ENCODE assay signal across 17 cellular contexts in genomic region chr10:78550716-78551115, GRCh38.
"Had no signal": no experiment of that assay in that cellular context is flagged by ENCODE, and none has a peak within 500 bp of the region (broad histone marks: within the 10 kb centered on the region; RNA-seq: fewer than 3 reads in every experiment).

No MANE protein-coding gene starts in this region.

- H3K9me3 Mint-ChIP-seq: activated T-helper 17 cell treated with anti-CD3 and anti-CD28 coated beads, Interleukin-2, amount 50 U/mL, for 72 hours; stimulated activated effector memory CD8-positive, alpha-beta T cell treated with anti-CD3 and anti-CD28 coated beads, Interleukin-12 subunit alpha, Interleukin-12 subunit beta, amount 100 ng/mL, for 72 hours had no signal

- ATAC-seq: activated CD4-positive, alpha-beta T cell treated with anti-CD3 and anti-CD28 coated beads for 36 hours; activated CD8-positive, alpha-beta memory T cell treated with anti-CD3 and anti-CD28 coated beads, Interleukin-2, amount 10 ng/mL, durations not matched to agents 7 days and 5 days; activated T-helper 17 cell treated with anti-CD3 and anti-CD28 coated beads, Interleukin-2, amount 50 U/mL, for 72 hours; psoas muscle; stimulated activated effector memory CD8-positive, alpha-beta T cell treated with anti-CD3 and anti-CD28 coated beads, Interleukin-12 subunit alpha, Interleukin-12 subunit beta, amount 100 ng/mL, for 72 hours had no signal

- H3K4me1 Mint-ChIP-seq: activated CD8-positive, alpha-beta memory T cell treated with anti-CD3 and anti-CD28 coated beads, Interleukin-2, amount 10 ng/mL, durations not matched to agents 7 days and 5 days; memory B cell; stimulated activated effector memory CD8-positive, alpha-beta T cell treated with anti-CD3 and anti-CD28 coated beads, Interleukin-12 subunit alpha, Interleukin-12 subunit beta, amount 100 ng/mL, for 72 hours had no signal

- H3K27ac Mint-ChIP-seq: activated CD8-positive, alpha-beta memory T cell treated with anti-CD3 and anti-CD28 coated beads, Interleukin-2, amount 10 ng/mL, durations not matched to agents 7 days and 5 days; activated T-helper 17 cell treated with anti-CD3 and anti-CD28 coated beads, Interleukin-2, amount 50 U/mL, for 72 hours; memory B cell; stimulated activated effector memory CD8-positive, alpha-beta T cell treated with anti-CD3 and anti-CD28 coated beads, Interleukin-12 subunit alpha, Interleukin-12 subunit beta, amount 100 ng/mL, for 72 hours; type B pancreatic cell had no signal

- H3K27me3 ChIP-seq: dorsolateral prefrontal cortex, stomach had no signal

- H3K4me3 ChIP-seq: dorsolateral prefrontal cortex, psoas muscle, stomach had no signal

- H3K4me3 Mint-ChIP-seq: activated CD4-positive, alpha-beta T cell treated with anti-CD3 and anti-CD28 coated beads for 36 hours; activated CD8-positive, alpha-beta memory T cell treated with anti-CD3 and anti-CD28 coated beads, Interleukin-2, amount 10 ng/mL, durations not matched to agents 7 days and 5 days; activated naive CD8-positive, alpha-beta T cell treated with anti-CD3 and anti-CD28 coated beads for 36 hours; activated T-helper 17 cell treated with anti-CD3 and anti-CD28 coated beads, Interleukin-2, amount 50 U/mL, for 72 hours; memory B cell; stimulated activated effector memory CD8-positive, alpha-beta T cell treated with anti-CD3 and anti-CD28 coated beads, Interleukin-12 subunit alpha, Interleukin-12 subunit beta, amount 100 ng/mL, for 72 hours had no signal

- H3K9me3 ChIP-seq: psoas muscle, stomach had no signal

- H3K27ac ChIP-seq: psoas muscle had no signal

- H3K36me3 Mint-ChIP-seq: activated CD8-positive, alpha-beta memory T cell treated with anti-CD3 and anti-CD28 coated beads, Interleukin-2, amount 10 ng/mL, durations not matched to agents 7 days and 5 days; activated naive CD8-positive, alpha-beta T cell treated with anti-CD3 and anti-CD28 coated beads for 36 hours; memory B cell; stimulated activated effector memory CD8-positive, alpha-beta T cell treated with anti-CD3 and anti-CD28 coated beads, Interleukin-12 subunit alpha, Interleukin-12 subunit beta, amount 100 ng/mL, for 72 hours had no signal

- H3K4me1 ChIP-seq: psoas muscle had no signal

- H3K36me3 ChIP-seq: stomach had no signal

- DNase-seq: activated CD4-positive, alpha-beta T cell treated with anti-CD3 and anti-CD28 coated beads for 36 hours; activated CD4-positive, alpha-beta T cell treated with anti-CD3 and anti-CD28 coated beads, Interleukin-2, amount 50 U/mL, for 48 hours; activated CD8-positive, alpha-beta memory T cell treated with anti-CD3 and anti-CD28 coated beads, Interleukin-2, amount 10 ng/mL, durations not matched to agents 7 days and 5 days; activated naive CD4-positive, alpha-beta T cell; amygdala; dorsolateral prefrontal cortex; erythroblast; foreskin melanocyte; head of caudate nucleus; psoas muscle; stimulated activated CD4-positive, alpha-beta T cell treated with anti-CD3 and anti-CD28 coated beads, Interleukin-4, amount 100 ng/mL, for 24 hours; stomach had no signal
